ENCODE assay signal across 13 cellular contexts in the genomic region with DNA sequence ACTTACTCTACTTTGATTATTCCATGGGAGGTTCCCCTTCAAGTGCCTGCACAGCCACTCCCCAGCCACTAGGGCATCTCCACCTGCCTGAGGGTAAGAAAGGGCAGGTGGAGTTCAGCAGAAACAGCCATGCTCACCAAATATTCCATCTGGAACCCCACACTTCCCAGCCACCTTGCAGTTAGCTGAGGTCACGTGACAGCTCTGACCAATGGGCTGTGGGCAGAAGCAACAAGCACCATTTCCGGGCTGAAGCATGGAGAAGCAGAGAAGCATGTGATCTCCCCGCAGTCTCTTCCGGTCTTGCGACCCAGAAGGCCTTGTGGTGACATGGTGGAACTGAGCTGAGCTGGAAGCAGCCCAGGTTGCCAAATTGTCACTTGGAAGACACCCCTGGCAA.
DNase-seq lines count a peak whose midpoint lies in the region; TF ChIP-seq lines count a peak whose summit lies in the region.
"Had no signal": no experiment of that assay in that cellular context is flagged by ENCODE, and none has a peak within 500 bp of the region (broad histone marks: within the 10 kb centered on the region; RNA-seq: fewer than 3 reads in every experiment).

No MANE protein-coding gene starts in this region.

- no peaks in the 10 kb centered on the region for H3K36me3 ChIP-seq in Peyer's patch
- H3K36me3 ChIP-seq: BLaER1 treated with 17β-estradiol and CSF1 and Interleukin-3, amounts not matched to agents 10 nM and 100 nM; HAP-1 had no signal

- H3K4me1 ChIP-seq in Peyer's patch: no peaks in the 10 kb centered on the region
- H3K4me1 ChIP-seq: BLaER1 treated with 17β-estradiol and CSF1 and Interleukin-3, amounts not matched to agents 10 nM and 100 nM; HAP-1; testis had no signal

- no peak for TF ChIP-seq POLR2A in Peyer's patch (IDR thresholded peaks at IDR 0.05)

- H3K27ac Mint-ChIP-seq in HFFc6: no peak overlapping the region

- no peaks in the 10 kb centered on the region for H3K4me1 Mint-ChIP-seq in HFFc6 (ENCODE audit: low read depth)

- H3K27me3 ChIP-seq in Peyer's patch: no peaks in the 10 kb centered on the region
- H3K27me3 ChIP-seq: BLaER1 treated with 17β-estradiol and CSF1 and Interleukin-3, amounts not matched to agents 10 nM and 100 nM; testis had no signal

- H3K9me3 ChIP-seq in Peyer's patch: no peaks in the 10 kb centered on the region
- H3K9me3 ChIP-seq: BLaER1 treated with 17β-estradiol and CSF1 and Interleukin-3, amounts not matched to agents 10 nM and 100 nM; HAP-1; testis had no signal

- H3K4me3 Mint-ChIP-seq in HFFc6: no peak overlapping the region

- no peaks in the 10 kb centered on the region for H3K36me3 Mint-ChIP-seq in HFFc6 (ENCODE audit: low read depth)

- no peaks in the 10 kb centered on the region for H3K9me3 Mint-ChIP-seq in HFFc6

- no peak overlapping the region for H3K27ac ChIP-seq in Peyer's patch
- H3K27ac ChIP-seq: BLaER1 treated with 17β-estradiol and CSF1 and Interleukin-3, amounts not matched to agents 10 nM and 100 nM; testis had no signal

- TF ChIP-seq CTCF in HFFc6 (IDR thresholded peaks at IDR 0.05) (0 out of 2 replicates have a peak, but pooled peaks have one; percentile 7), Peyer's patch (IDR thresholded peaks at IDR 0.05) (no peak)

- H3K4me3 ChIP-seq in Peyer's patch: no peak overlapping the region
- H3K4me3 ChIP-seq: BLaER1 treated with 17β-estradiol and CSF1 and Interleukin-3, amounts not matched to agents 10 nM and 100 nM; HAP-1; testis had no signal

- DNase-seq in ELR (ENCODE audit: low read depth) (peak; percentile 10), HFFc6 (no peak), OCI-M1 (lab: John Stamatoyannopoulos, UW) (peak; percentile 11), mesenteric fat pad (ENCODE audit: low spot score) (peak; percentile 24), NCI-H2029 treated with DMSO at 0.1 percent for 48 hours (lab: John Stamatoyannopoulos, UW) (no peak), Peyer's patch (no peak), EL (no peak)
- DNase-seq: activated naive CD4-positive, alpha-beta T cell treated with Interleukin-2 at 50 U/mL for 16 hours; left ventricle myocardium superior; stimulated activated CD4-positive, alpha-beta T cell treated with anti-CD3 and anti-CD28 coated beads, Interleukin-1b, Interleukin-23, amount 100 ng/mL, for 48 hours; testis had no signal

- H3K27me3 Mint-ChIP-seq in HFFc6 (ENCODE audit: insufficient read depth): peaks cover 8% of the 10 kb centered on the region

Comparison
In these comparisons a context has a peak if more than half of its experiments do, and no peak if none do; other contexts are left out.
1. DNase-seq: peak in ELR (single experiment), OCI-M1 (single experiment) and mesenteric fat pad (single experiment); none in HFFc6 (single experiment), NCI-H2029 treated with DMSO at 0.1 percent for 48 hours (single experiment), Peyer's patch (0 of 3) and EL (single experiment).